ENCODE assay signal across 33 cellular contexts in genomic region chr2:75541430-75541829, GRCh38. TPM values are rescaled to one million over a fixed set of nuclear protein-coding genes. Genes with fewer than 3 reads are reported as not detected.
"Had no signal": no experiment of that assay in that cellular context is flagged by ENCODE, and none has a peak within 500 bp of the region (broad histone marks: within the 10 kb centered on the region; RNA-seq: fewer than 3 reads in every experiment).

No MANE protein-coding gene starts in this region.

- H3K9me3 Mint-ChIP-seq: activated CD4-positive, alpha-beta memory T cell treated with anti-CD3 and anti-CD28 coated beads for 36 hours; activated naive CD4-positive, alpha-beta T cell treated with anti-CD3 and anti-CD28 coated beads, Interleukin-2, amount 10 ng/mL, durations not matched to agents 7 days and 5 days; activated T-helper 1 cell treated with anti-CD3 and anti-CD28 coated beads, Interleukin-12 subunit alpha, Interleukin-12 subunit beta, Interleukin-2, Interleukin-4 antibody, amounts not matched to agents 30 ng/mL and 10 ng/mL and 1 ng/mL, durations not matched to agents 14 hours and 24 hours and 36 hours; central memory CD8-positive, alpha-beta T cell had no signal

- H3K27ac ChIP-seq: brain microvascular endothelial cell, cardiac muscle cell, PC-9, RWPE1, VCaP had no signal

- H3K4me3 ChIP-seq: cardiac muscle cell, PC-9 had no signal

- H3K27me3 Mint-ChIP-seq: activated CD4-positive, alpha-beta memory T cell treated with anti-CD3 and anti-CD28 coated beads for 36 hours; activated naive CD4-positive, alpha-beta T cell treated with anti-CD3 and anti-CD28 coated beads, Interleukin-2, amount 10 ng/mL, durations not matched to agents 7 days and 5 days had no signal

- H3K4me3 Mint-ChIP-seq: activated B cell treated with CpG ODN at 0.5 μM for 24 hours; activated CD4-positive, alpha-beta memory T cell treated with anti-CD3 and anti-CD28 coated beads for 36 hours; activated naive CD4-positive, alpha-beta T cell treated with anti-CD3 and anti-CD28 coated beads, Interleukin-2, amount 10 ng/mL, durations not matched to agents 7 days and 5 days; activated naive CD8-positive, alpha-beta T cell; activated naive CD8-positive, alpha-beta T cell treated with anti-CD3 and anti-CD28 coated beads, Interleukin-2, amount 50 U/mL, for 24 hours; activated T-cell treated with anti-CD3 and anti-CD28 coated beads, Interleukin-2, amount 50 U/mL, for 4 hours; activated T-helper 1 cell treated with anti-CD3 and anti-CD28 coated beads, Interleukin-12 subunit alpha, Interleukin-12 subunit beta, Interleukin-2, Interleukin-4 antibody, amounts not matched to agents 30 ng/mL and 10 ng/mL and 1 ng/mL, durations not matched to agents 14 hours and 24 hours and 36 hours; central memory CD8-positive, alpha-beta T cell; T-cell; T-helper 17 cell had no signal

- H3K27me3 ChIP-seq: brain microvascular endothelial cell, cardiac muscle cell had no signal

- H3K4me1 Mint-ChIP-seq: activated B cell treated with CpG ODN at 0.5 μM for 24 hours; activated naive CD4-positive, alpha-beta T cell treated with anti-CD3 and anti-CD28 coated beads, Interleukin-2, amount 10 ng/mL, durations not matched to agents 7 days and 5 days; activated naive CD8-positive, alpha-beta T cell treated with anti-CD3 and anti-CD28 coated beads, Interleukin-2, amount 50 U/mL, for 24 hours; central memory CD8-positive, alpha-beta T cell; T-cell; T-helper 17 cell had no signal

- H3K27ac Mint-ChIP-seq: activated B cell treated with CpG ODN at 0.5 μM for 24 hours; activated CD4-positive, alpha-beta memory T cell treated with anti-CD3 and anti-CD28 coated beads for 36 hours; activated naive CD4-positive, alpha-beta T cell treated with anti-CD3 and anti-CD28 coated beads, Interleukin-2, amount 10 ng/mL, durations not matched to agents 7 days and 5 days; activated naive CD8-positive, alpha-beta T cell; activated naive CD8-positive, alpha-beta T cell treated with anti-CD3 and anti-CD28 coated beads, Interleukin-2, amount 50 U/mL, for 24 hours; activated T-helper 1 cell treated with anti-CD3 and anti-CD28 coated beads, Interleukin-12 subunit alpha, Interleukin-12 subunit beta, Interleukin-2, Interleukin-4 antibody, amounts not matched to agents 30 ng/mL and 10 ng/mL and 1 ng/mL, durations not matched to agents 14 hours and 24 hours and 36 hours; T-cell; T-helper 17 cell had no signal

- H3K36me3 ChIP-seq: cardiac muscle cell had no signal

- ATAC-seq: activated naive CD8-positive, alpha-beta T cell treated with anti-CD3 and anti-CD28 coated beads, Interleukin-2, amount 50 U/mL, for 24 hours; activated T-cell treated with anti-CD3 and anti-CD28 coated beads, Interleukin-2, amount 50 U/mL, for 4 hours; Right ventricle myocardium inferior; T-cell; T-helper 17 cell had no signal

- H3K36me3 Mint-ChIP-seq: activated CD4-positive, alpha-beta memory T cell treated with anti-CD3 and anti-CD28 coated beads for 36 hours; activated naive CD4-positive, alpha-beta T cell treated with anti-CD3 and anti-CD28 coated beads, Interleukin-2, amount 10 ng/mL, durations not matched to agents 7 days and 5 days; activated naive CD8-positive, alpha-beta T cell; T-cell had no signal

- H3K4me2 ChIP-seq: PC-9 had no signal

- H2AFZ ChIP-seq: PC-9 had no signal

- DNase-seq: activated B cell treated with CpG ODN at 0.5 μM for 24 hours; activated CD4-positive, alpha-beta memory T cell treated with anti-CD3 and anti-CD28 coated beads for 36 hours; activated CD4-positive, alpha-beta T cell treated with anti-CD3 and anti-CD28 coated beads for 4 hours; activated CD4-positive, alpha-beta T cell treated with anti-CD3 and anti-CD28 coated beads, Interleukin-2, amount 50 U/mL, for 1 hour; activated CD4-positive, CD25-positive, alpha-beta regulatory T cell treated with anti-CD3 and anti-CD28 coated beads, Interleukin-2, amount 50 U/mL, for 72 hours; activated CD8-positive, alpha-beta memory T cell treated with anti-CD3 and anti-CD28 coated beads, Interleukin-2, amount 50 U/mL, for 4 hours; activated naive CD4-positive, alpha-beta T cell treated with anti-CD3 and anti-CD28 coated beads, Interleukin-2, amount 10 ng/mL, durations not matched to agents 7 days and 5 days; activated naive CD8-positive, alpha-beta T cell treated with anti-CD3 and anti-CD28 coated beads, Interleukin-2, amount 50 U/mL, for 24 hours; activated T-cell treated with anti-CD3 and anti-CD28 coated beads for 4 hours; activated T-cell treated with anti-CD3 and anti-CD28 coated beads, Interleukin-2, amount 50 U/mL, for 4 hours; aorta; brain microvascular endothelial cell; Karpas-422; NCI-H1105; NCI-H1417 treated with DMSO at 0.1 percent for 48 hours; NCI-H1694; NCI-H1930; NCI-H2081 treated with DMSO at 0.1 percent for 48 hours; NCI-H226; NCI-H524 treated with DMSO at 0.1 percent for 48 hours; NK-92 treated with Interleukin-12 subunit alpha and Interleukin-12 subunit beta, amount 100 ng/mL, for 24 hours; SIG-M5; T-cell; T-helper 17 cell had no signal

RNA-seq across cellular contexts. Expression of gene EVA1A, which starts 19.3 kb away (rescaled TPM):
- total RNA-seq: activated B cell treated with CpG ODN at 0.5 μM for 24 hours; activated CD4-positive, alpha-beta memory T cell treated with anti-CD3 and anti-CD28 coated beads for 36 hours; activated T-helper 1 cell treated with anti-CD3 and anti-CD28 coated beads, Interleukin-12 subunit alpha, Interleukin-12 subunit beta, Interleukin-2, Interleukin-4 antibody, amounts not matched to agents 30 ng/mL and 10 ng/mL and 1 ng/mL, durations not matched to agents 14 hours and 24 hours and 36 hours; NCI-H460; T-helper 17 cell had no signal
